24 cellular contexts compared by ENCODE assay signal in the genomic region with DNA sequence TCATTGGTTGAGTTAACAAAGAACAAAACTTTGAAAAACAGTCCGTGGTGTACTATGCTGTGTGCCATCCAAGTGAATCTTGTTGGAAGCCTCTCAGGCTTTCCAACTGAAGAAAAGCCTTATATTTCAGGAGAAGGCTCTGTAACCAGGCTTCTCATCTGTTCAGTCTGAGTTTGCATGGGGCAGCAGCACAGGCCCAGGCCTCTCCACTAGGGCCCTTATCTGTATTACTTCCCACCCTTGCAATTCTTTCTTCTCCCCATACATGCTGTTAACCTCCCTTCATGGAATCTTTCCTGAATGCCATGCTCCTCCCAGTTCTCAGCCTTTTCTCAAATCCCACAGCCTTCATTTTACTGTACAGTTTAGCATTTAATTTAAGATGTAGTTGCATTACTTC. TPM values are rescaled to one million over a fixed set of nuclear protein-coding genes. Genes with fewer than 3 reads are reported as not detected.
DNase-seq lines count a peak whose midpoint lies in the region; ATAC-seq and TF ChIP-seq lines count a peak whose summit lies in the region.
"Had no signal": no experiment of that assay in that cellular context is flagged by ENCODE, and none has a peak within 500 bp of the region (broad histone marks: within the 10 kb centered on the region; RNA-seq: fewer than 3 reads in every experiment).

No MANE protein-coding gene starts in this region.

- H3K4me1 ChIP-seq in GM23338 (ENCODE audit: insufficient read depth): 0 out of 2 replicates have a peak, but pooled peaks cover 7% of the 10 kb centered on the region
- H3K4me1 ChIP-seq: spleen had no signal

- no peaks in the 10 kb centered on the region for H3K9me3 Mint-ChIP-seq in GM23338
- no peaks in the 10 kb centered on the region for H3K9me3 Mint-ChIP-seq in osteocyte (ENCODE audit: unreplicated experiment)
- H3K9me3 Mint-ChIP-seq: activated B cell treated with CpG ODN at 0.5 μM for 24 hours; dendritic cell treated with granulocyte-macrophage colony-stimulating factor and Interleukin-4, amounts not matched to agents 40 ng/mL and 50 ng/mL, for 4 days; immature natural killer cell; T-helper 2 cell treated with Interferon-gamma antibody and Interleukin-4, amounts not matched to agents 5 μg/mL and 100 μg/mL, for 36 hours had no signal

- H3K79me2 ChIP-seq in GM23338 (replicated peaks; ENCODE audit: insufficient read depth): peaks cover 46% of the 10 kb centered on the region

- in situ Hi-C loops in SK-MEL-5 (cut with HindIII; ENCODE audit: low pct_unique_long_range_greater_than_20kb, low sequenced_read_pairs): no loop called here

- H3K36me3 Mint-ChIP-seq in GM23338 (ENCODE audit: low read depth) (no peaks in the 10 kb centered on the region), osteocyte (ENCODE audit: unreplicated experiment) (peaks cover 4% of the 10 kb centered on the region)
- H3K36me3 Mint-ChIP-seq: IgD-negative memory B cell, immature natural killer cell had no signal

- TF ChIP-seq CTCF in GM23338 (conservative IDR thresholded peaks at IDR 0.05; ENCODE audit: low read depth in 2 of 2) (no peak), fibroblast of the aortic adventitia (IDR thresholded peaks at IDR 0.05; ENCODE audit: insufficient read depth, low read length) (peak; percentile 26), osteocyte (IDR thresholded peaks at IDR 0.05) (no peak)

- no peaks in the 10 kb centered on the region for H3K27me3 ChIP-seq in GM23338 (ENCODE audit: insufficient read depth)
- H3K27me3 ChIP-seq: breast epithelium, heart right ventricle, spleen, thyroid gland had no signal

- H3K27me3 Mint-ChIP-seq in GM23338 (ENCODE audit: insufficient read depth, low read depth, poor library complexity) (no peaks in the 10 kb centered on the region), osteocyte (ENCODE audit: unreplicated experiment) (no peaks in the 10 kb centered on the region)
- H3K27me3 Mint-ChIP-seq: dendritic cell treated with granulocyte-macrophage colony-stimulating factor and Interleukin-4, amounts not matched to agents 40 ng/mL and 50 ng/mL, for 4 days had no signal

- no peak overlapping the region for H3K4me2 ChIP-seq in GM23338

- DNase-seq in GM23338 (ENCODE audit: low spot score) (peak; percentile 25), SK-MEL-5 (ENCODE audit: low read depth, low spot score) (peak; percentile 26), fibroblast of the aortic adventitia (ENCODE audit: low read depth) (peak; percentile 38), osteocyte (ENCODE audit: extremely low spot score, unreplicated experiment) (no peak), HCEC 1CT (no peak), SIG-M5 (lab: John Stamatoyannopoulos, UW) (no peak)
- no peak for DNase-seq in stimulated activated CD4-positive, alpha-beta T cell treated with anti-CD3 and anti-CD28 coated beads, Interleukin-2, amount 100 ng/mL, for 48 hours
- DNase-seq: activated B cell treated with CpG ODN at 0.5 μM for 24 hours; activated CD4-positive, alpha-beta T cell treated with anti-CD3 and anti-CD28 coated beads, Interleukin-2, amount 50 U/mL, for 48 hours; activated gamma-delta T cell; heart right ventricle; immature natural killer cell; left ventricle myocardium superior; NCI-H1417 treated with DMSO at 0.1 percent for 48 hours; NCI-H524; spleen; stimulated activated CD4-positive, alpha-beta T cell treated with anti-CD3 and anti-CD28 coated beads, Interleukin-4, amount 100 ng/mL, for 4 hours; stimulated activated naive CD8-positive, alpha-beta T cell treated with anti-CD3 and anti-CD28 coated beads, Interleukin-15, Interleukin-2, amounts not matched to agents 100 U/mL and 50 U/mL, for 24 hours; thyroid gland had no signal

- H2AFZ ChIP-seq in GM23338: no peak overlapping the region

- ATAC-seq in GM23338 (peak; percentile 89), HG03045 (IDR thresholded peaks at IDR 0.05; ENCODE audit: unreplicated experiment) (no peak)
- ATAC-seq: left ventricle myocardium superior; stimulated activated naive CD8-positive, alpha-beta T cell treated with anti-CD3 and anti-CD28 coated beads, Interleukin-15, Interleukin-2, amounts not matched to agents 100 U/mL and 50 U/mL, for 24 hours had no signal

- no peak overlapping the region for H3K27ac ChIP-seq in GM23338 (ENCODE audit: low read depth)
- H3K27ac ChIP-seq: heart right ventricle, spleen, thyroid gland had no signal

- H3K36me3 ChIP-seq in GM23338 (ENCODE audit: insufficient read depth): no peaks in the 10 kb centered on the region
- H3K36me3 ChIP-seq: breast epithelium, heart right ventricle, spleen, thyroid gland had no signal

- H3K27ac Mint-ChIP-seq in GM23338 (no peak overlapping the region), osteocyte (ENCODE audit: unreplicated experiment) (peak overlapping the region; percentile 27)
- H3K27ac Mint-ChIP-seq: activated B cell treated with CpG ODN at 0.5 μM for 24 hours; dendritic cell treated with granulocyte-macrophage colony-stimulating factor and Interleukin-4, amounts not matched to agents 40 ng/mL and 50 ng/mL, for 4 days; IgD-negative memory B cell; immature natural killer cell; T-helper 2 cell treated with Interferon-gamma antibody and Interleukin-4, amounts not matched to agents 5 μg/mL and 100 μg/mL, for 36 hours had no signal

- H3K4me3 Mint-ChIP-seq in GM23338 (no peak overlapping the region), osteocyte (ENCODE audit: unreplicated experiment) (no peak overlapping the region)
- H3K4me3 Mint-ChIP-seq: activated B cell treated with CpG ODN at 0.5 μM for 24 hours; dendritic cell treated with granulocyte-macrophage colony-stimulating factor and Interleukin-4, amounts not matched to agents 40 ng/mL and 50 ng/mL, for 4 days; IgD-negative memory B cell; immature natural killer cell; T-helper 2 cell treated with Interferon-gamma antibody and Interleukin-4, amounts not matched to agents 5 μg/mL and 100 μg/mL, for 36 hours had no signal

- peaks cover 10% of the 10 kb centered on the region; the same call in 2 of the 3 replicates for H3K4me1 Mint-ChIP-seq in GM23338
- H3K4me1 Mint-ChIP-seq in osteocyte (ENCODE audit: unreplicated experiment): peaks cover 78% of the 10 kb centered on the region
- H3K4me1 Mint-ChIP-seq: activated B cell treated with CpG ODN at 0.5 μM for 24 hours, IgD-negative memory B cell, immature natural killer cell had no signal

- no peak overlapping the region for H3K4me3 ChIP-seq in GM23338
- no peak overlapping the region for H3K4me3 ChIP-seq in fibroblast of the aortic adventitia (ENCODE audit: low read depth, low read length)
- H3K4me3 ChIP-seq: breast epithelium, heart right ventricle, spleen, thyroid gland had no signal

- 0 out of 2 replicates have a peak, but pooled peaks cover 12% of the 10 kb centered on the region for H4K20me1 ChIP-seq in GM23338 (replicated peaks; ENCODE audit: insufficient read depth)

- H3F3A ChIP-seq in GM23338 (replicated peaks; ENCODE audit: low read depth): no peaks in the 10 kb centered on the region

- H3K9me2 ChIP-seq in GM23338 (ENCODE audit: insufficient read depth): no peaks in the 10 kb centered on the region

RNA-seq across cellular contexts. Expression of a gene that starts 28.3 kb away (rescaled TPM):
- total RNA-seq in GM23338 (2014; rRNA removed; shearing (Covaris generic)): 15.9 and 18.7 TPM in 2 replicates
- polyA plus RNA-seq in GM23338 (2016; fragmentation: Nextera tagmentation; extraction: Ambion mirVana): 5.4 and 5.7 TPM in 2 replicates
- total RNA-seq in SK-MEL-5 (2014; rRNA removed; shearing (Covaris generic)): 45.5 and 46.0 TPM in 2 replicates
- 48.8 and 82.1 TPM in 2 replicates for polyA plus RNA-seq in SK-MEL-5 (2015; cell fraction: cytosol; rRNA removed)
- 62.1 and 88.2 TPM in 2 replicates for polyA plus RNA-seq in SK-MEL-5 (2015; cell fraction: nucleus; rRNA removed)
- total RNA-seq in fibroblast of the aortic adventitia (ENCODE audit: low replicate concordance): 192 and 257 TPM in 2 replicates
- total RNA-seq in osteocyte: 124 and 129 TPM in 2 replicates
- polyA plus RNA-seq: IgD-negative memory B cell had no signal

Comparison
In these comparisons a context has a peak if more than half of its experiments do, and no peak if none do; other contexts are left out.
1. DNase-seq: peak in GM23338 (single experiment), SK-MEL-5 (single experiment) and fibroblast of the aortic adventitia (single experiment); none in osteocyte (single experiment), stimulated activated CD4-positive, alpha-beta T cell treated with anti-CD3 and anti-CD28 coated beads, Interleukin-2, amount 100 ng/mL, for 48 hours (0 of 2), HCEC 1CT (single experiment) and SIG-M5 (single experiment).